In the genomic region with DNA sequence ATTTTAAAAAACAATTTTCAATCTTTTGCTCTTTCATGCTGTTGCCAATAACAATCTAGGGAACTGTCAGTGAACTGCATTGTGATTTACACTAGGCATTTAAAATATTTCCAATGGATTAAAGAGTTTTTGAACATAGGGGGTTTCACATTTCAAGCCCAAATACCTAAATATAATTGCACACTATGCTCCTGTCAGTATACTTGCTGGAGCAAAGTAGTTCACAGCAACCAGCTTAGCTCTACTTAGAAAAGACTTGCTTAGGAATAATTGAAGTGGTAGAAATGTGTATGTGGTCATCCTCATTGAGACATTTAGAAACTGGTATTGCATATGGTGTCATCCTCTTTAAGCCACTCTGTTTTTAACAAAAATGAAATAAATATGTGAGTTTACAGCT, we compare ENCODE assay signal across 19 cellular contexts. TPM values are rescaled to one million over a fixed set of nuclear protein-coding genes. Genes with fewer than 3 reads are reported as not detected.
DNase-seq lines count a peak whose midpoint lies in the region; ATAC-seq, FAIRE-seq and TF ChIP-seq lines count a peak whose summit lies in the region.
"Had no signal": no experiment of that assay in that cellular context is flagged by ENCODE, and none has a peak within 500 bp of the region (broad histone marks: within the 10 kb centered on the region; RNA-seq: fewer than 3 reads in every experiment).

No MANE protein-coding gene starts in this region.

- no peaks in the 10 kb centered on the region for H3K36me3 ChIP-seq in adrenal gland (replicated peaks in 1 of 2)
- H3K36me3 ChIP-seq: BE2C, Peyer's patch had no signal

- no peaks in the 10 kb centered on the region for H3K36me3 Mint-ChIP-seq in activated naive CD8-positive, alpha-beta T cell treated with anti-CD3 and anti-CD28 coated beads, Interleukin-2, amount 50 U/mL, for 24 hours (ENCODE audit: low read depth)
- H3K36me3 Mint-ChIP-seq in activated naive CD4-positive, alpha-beta T cell treated with anti-CD3 and anti-CD28 coated beads, Interleukin-2, amount 10 ng/mL, durations not matched to agents 7 days and 5 days = peaks cover 1% of the 10 kb centered on the region

- ATAC-seq in activated naive CD8-positive, alpha-beta T cell treated with anti-CD3 and anti-CD28 coated beads, Interleukin-2, amount 50 U/mL, for 24 hours = peak; percentile 46
- ATAC-seq: Right ventricle myocardium inferior had no signal

- H3K4me1 ChIP-seq in adrenal gland (replicated peaks in 1 of 2) = peaks cover 0 to 22% of the 10 kb centered on the region in 2 donors
- H3K4me1 ChIP-seq: Peyer's patch had no signal

- no peak for FAIRE-seq in HTR-8/SVneo (lab: Jason Lieb, UNC)

- intact Hi-C loops in adrenal gland (cut with DNase I) = no loop called here

- peaks cover 24% of the 10 kb centered on the region for H3K4me1 Mint-ChIP-seq in activated naive CD8-positive, alpha-beta T cell treated with anti-CD3 and anti-CD28 coated beads, Interleukin-2, amount 50 U/mL, for 24 hours
- H3K4me1 Mint-ChIP-seq in activated naive CD4-positive, alpha-beta T cell treated with anti-CD3 and anti-CD28 coated beads, Interleukin-2, amount 10 ng/mL, durations not matched to agents 7 days and 5 days = peaks cover 17% of the 10 kb centered on the region

- H3K27me3 ChIP-seq in adrenal gland = no peaks in the 10 kb centered on the region
- H3K27me3 ChIP-seq: BE2C, Peyer's patch had no signal

- no peak overlapping the region for H3K27ac Mint-ChIP-seq in activated naive CD8-positive, alpha-beta T cell treated with anti-CD3 and anti-CD28 coated beads, Interleukin-2, amount 50 U/mL, for 24 hours
- no peak overlapping the region for H3K27ac Mint-ChIP-seq in activated naive CD4-positive, alpha-beta T cell treated with anti-CD3 and anti-CD28 coated beads, Interleukin-2, amount 10 ng/mL, durations not matched to agents 7 days and 5 days
- H3K27ac Mint-ChIP-seq: CD4-positive, alpha-beta memory T cell; H9 had no signal

- TF ChIP-seq POLR2A in adrenal gland (IDR thresholded peaks at IDR 0.05) = no peak

- no peaks in the 10 kb centered on the region for H3K9me3 Mint-ChIP-seq in activated naive CD8-positive, alpha-beta T cell treated with anti-CD3 and anti-CD28 coated beads, Interleukin-2, amount 50 U/mL, for 24 hours
- no peaks in the 10 kb centered on the region for H3K9me3 Mint-ChIP-seq in activated naive CD4-positive, alpha-beta T cell treated with anti-CD3 and anti-CD28 coated beads, Interleukin-2, amount 10 ng/mL, durations not matched to agents 7 days and 5 days

- H3K4me3 ChIP-seq in AG10803 (ENCODE audit: low read length) (no peak overlapping the region), retinal pigment epithelial cell (ENCODE audit: low read length) (no peak overlapping the region), adrenal gland (no peak overlapping the region)
- H3K4me3 ChIP-seq: Peyer's patch had no signal

- no peaks in the 10 kb centered on the region for H3K27me3 Mint-ChIP-seq in activated naive CD8-positive, alpha-beta T cell treated with anti-CD3 and anti-CD28 coated beads, Interleukin-2, amount 50 U/mL, for 24 hours
- no peaks in the 10 kb centered on the region for H3K27me3 Mint-ChIP-seq in activated naive CD4-positive, alpha-beta T cell treated with anti-CD3 and anti-CD28 coated beads, Interleukin-2, amount 10 ng/mL, durations not matched to agents 7 days and 5 days
- H3K27me3 Mint-ChIP-seq: CD4-positive, alpha-beta memory T cell; IgD-negative memory B cell had no signal

- H3K27ac ChIP-seq in adrenal gland = no peak overlapping the region
- H3K27ac ChIP-seq: Peyer's patch had no signal

- no peak for TF ChIP-seq CTCF in AG10803 (conservative IDR thresholded peaks at IDR 0.05; ENCODE audit: low read length)
- TF ChIP-seq CTCF in retinal pigment epithelial cell (conservative IDR thresholded peaks at IDR 0.05; ENCODE audit: low read depth, low read length) = no peak
- no peak for TF ChIP-seq CTCF in adrenal gland (IDR thresholded peaks at IDR 0.05)

- POLR2A ChIA-PET in HEK293T (lab: Yijun Ruan, JAX) = interaction anchor here (0.9 to 3.1 kb wide), 3 partner anchors 10 to 42 kb away, joined by 3 to 7 read pairs (median 6); a partner anchor contains a TSS

- CTCF ChIA-PET in HEK293T (lab: Yijun Ruan, JAX) = no interaction called here
- CTCF ChIA-PET in activated naive CD4-positive, alpha-beta T cell treated with anti-CD3 and anti-CD28 coated beads, Interleukin-2, amount 10 ng/mL, durations not matched to agents 7 days and 5 days (lab: Charles Lee) = interaction anchor here (1.2 to 2.1 kb wide), 2 partner anchors 12 to 17 kb away, joined by 3 to 5 read pairs; no protein-coding TSS in a partner anchor

- DNase-seq in AG10803 (ENCODE audit: low read depth) = peak; percentile 30
- DNase-seq in HEK293T (ENCODE audit: extremely low spot score) = no peak
- no peak for DNase-seq in activated naive CD8-positive, alpha-beta T cell treated with anti-CD3 and anti-CD28 coated beads, Interleukin-2, amount 50 U/mL, for 24 hours
- DNase-seq in retinal pigment epithelial cell (ENCODE audit: low read depth) = peak; percentile 18
- DNase-seq in activated naive CD4-positive, alpha-beta T cell treated with anti-CD3 and anti-CD28 coated beads, Interleukin-2, amount 10 ng/mL, durations not matched to agents 7 days and 5 days = no peak
- no peak for DNase-seq in HTR-8/SVneo (ENCODE audit: insufficient read length, low spot score)
- DNase-seq in adrenal gland = no peak
- DNase-seq: BE2C; Calu3; CD4-positive, alpha-beta memory T cell; H9; Kasumi-1; MM.1S; NCI-H1105; NCI-H1694; NCI-H524 treated with DMSO at 0.1 percent for 48 hours; Peyer's patch had no signal

- no peak overlapping the region for H3K4me3 Mint-ChIP-seq in activated naive CD8-positive, alpha-beta T cell treated with anti-CD3 and anti-CD28 coated beads, Interleukin-2, amount 50 U/mL, for 24 hours
- H3K4me3 Mint-ChIP-seq in activated naive CD4-positive, alpha-beta T cell treated with anti-CD3 and anti-CD28 coated beads, Interleukin-2, amount 10 ng/mL, durations not matched to agents 7 days and 5 days = no peak overlapping the region
- H3K4me3 Mint-ChIP-seq: CD4-positive, alpha-beta memory T cell; H9; IgD-negative memory B cell had no signal

- no peaks in the 10 kb centered on the region for H3K9me3 ChIP-seq in adrenal gland (replicated peaks in 1 of 3)
- H3K9me3 ChIP-seq: BE2C, Peyer's patch had no signal

TF ChIP-seq in HEK293T, 16 proteins besides CTCF, POLR2A, EP300 and RAD21:
- TF ChIP-seq, protein P1, sequence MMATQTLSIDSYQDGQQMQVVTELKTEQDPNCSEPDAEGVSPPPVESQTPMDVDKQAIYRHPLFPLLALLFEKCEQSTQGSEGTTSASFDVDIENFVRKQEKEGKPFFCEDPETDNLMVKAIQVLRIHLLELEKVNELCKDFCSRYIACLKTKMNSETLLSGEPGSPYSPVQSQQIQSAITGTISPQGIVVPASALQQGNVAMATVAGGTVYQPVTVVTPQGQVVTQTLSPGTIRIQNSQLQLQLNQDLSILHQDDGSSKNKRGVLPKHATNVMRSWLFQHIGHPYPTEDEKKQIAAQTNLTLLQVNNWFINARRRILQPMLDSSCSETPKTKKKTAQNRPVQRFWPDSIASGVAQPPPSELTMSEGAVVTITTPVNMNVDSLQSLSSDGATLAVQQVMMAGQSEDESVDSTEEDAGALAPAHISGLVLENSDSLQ (IDR thresholded peaks at IDR 0.05) = peak; percentile 58
- no peak for TF ChIP-seq CTBP1 (IDR thresholded peaks at IDR 0.05; ENCODE audit: borderline replicate concordance)
TF ChIP-seq in HEK293T: peak in this region for 1.

RNA-seq across cellular contexts. Expression of a gene that starts 41.7 kb away (rescaled TPM):
- 10 to 100 TPM; 24.6 to 45.7 (median 28.4) TPM for total RNA-seq in adrenal gland
- polyA plus RNA-seq in adrenal gland = 10 to 100 TPM; 16.8 to 21.7 (median 17.2) TPM

Comparison
In these comparisons a context has a peak if more than half of its experiments do, and no peak if none do; other contexts are left out.
1. DNase-seq: peak in AG10803 (single experiment) and retinal pigment epithelial cell (single experiment); none in HEK293T (single experiment), activated naive CD8-positive, alpha-beta T cell treated with anti-CD3 and anti-CD28 coated beads, Interleukin-2, amount 50 U/mL, for 24 hours (single experiment), activated naive CD4-positive, alpha-beta T cell treated with anti-CD3 and anti-CD28 coated beads, Interleukin-2, amount 10 ng/mL, durations not matched to agents 7 days and 5 days (single experiment), HTR-8/SVneo (single experiment) and adrenal gland (0 of 7).